In genomic region chr12:50088577-50089335, GRCh38 we compare ENCODE assay signal across 9 cellular contexts. TPM values are rescaled to one million over a fixed set of nuclear protein-coding genes. Genes with fewer than 3 reads are reported as not detected.
DNase-seq lines count a peak whose midpoint lies in the region; ATAC-seq and TF ChIP-seq lines count a peak whose summit lies in the region.
"Had no signal": no experiment of that assay in that cellular context is flagged by ENCODE, and none has a peak within 500 bp of the region (broad histone marks: within the 10 kb centered on the region; RNA-seq: fewer than 3 reads in every experiment).

No MANE protein-coding gene starts in this region.

- ATAC-seq in HG02840 (IDR thresholded peaks at IDR 0.05; ENCODE audit: low FRiP score, unreplicated experiment) (no peak), GM19455 (IDR thresholded peaks at IDR 0.05; ENCODE audit: unreplicated experiment) (no peak)

- no peaks in the 10 kb centered on the region for H3K9me3 Mint-ChIP-seq in HFFc6
- H3K9me3 Mint-ChIP-seq in activated T-cell treated with anti-CD3 and anti-CD28 coated beads, Interleukin-2, amount 50 U/mL, for 24 hours: no peaks in the 10 kb centered on the region

- H3K27me3 Mint-ChIP-seq in HFFc6 (ENCODE audit: insufficient read depth): no peaks in the 10 kb centered on the region; the same call in 1 of the 2 replicates
- H3K27me3 Mint-ChIP-seq in activated T-cell treated with anti-CD3 and anti-CD28 coated beads, Interleukin-2, amount 50 U/mL, for 24 hours: no peaks in the 10 kb centered on the region

- H3K4me1 Mint-ChIP-seq in HFFc6 (ENCODE audit: low read depth): peaks cover 45% of the 10 kb centered on the region
- H3K4me1 Mint-ChIP-seq in activated T-cell treated with anti-CD3 and anti-CD28 coated beads, Interleukin-2, amount 50 U/mL, for 24 hours (ENCODE audit: low read depth): peaks cover 36% of the 10 kb centered on the region

- peak overlapping the region; percentile 67 for H3K4me3 Mint-ChIP-seq in HFFc6
- peak overlapping the region; percentile 16 for H3K4me3 Mint-ChIP-seq in activated T-cell treated with anti-CD3 and anti-CD28 coated beads, Interleukin-2, amount 50 U/mL, for 24 hours

- TF ChIP-seq CTCF in HFFc6 (IDR thresholded peaks at IDR 0.05) (peak; percentile 90), fibroblast of mammary gland (conservative IDR thresholded peaks at IDR 0.05; ENCODE audit: control insufficient read depth, insufficient read depth, low read depth, low read length) (peak; percentile 85)

- peak overlapping the region; percentile 85 for H3K27ac Mint-ChIP-seq in HFFc6
- H3K27ac Mint-ChIP-seq in activated T-cell treated with anti-CD3 and anti-CD28 coated beads, Interleukin-2, amount 50 U/mL, for 24 hours: peak overlapping the region; percentile 63

- H3K36me3 Mint-ChIP-seq in HFFc6 (ENCODE audit: low read depth): peaks cover 24% of the 10 kb centered on the region
- peaks cover 81% of the 10 kb centered on the region for H3K36me3 Mint-ChIP-seq in activated T-cell treated with anti-CD3 and anti-CD28 coated beads, Interleukin-2, amount 50 U/mL, for 24 hours (ENCODE audit: low read depth)

- H3K4me3 ChIP-seq in fibroblast of mammary gland (ENCODE audit: control insufficient read depth, low read depth, low read length): no peak overlapping the region

- DNase-seq in COR-L47 (lab: John Stamatoyannopoulos, UW) (peak; percentile 51), HFFc6 (peak; percentile 39), NCI-H774 (lab: John Stamatoyannopoulos, UW) (peak; percentile 52), fibroblast of mammary gland (ENCODE audit: low read depth) (peak; percentile 59), pons (ENCODE audit: low spot score) (peak; percentile 86)
- DNase-seq in activated T-cell treated with anti-CD3 and anti-CD28 coated beads, Interleukin-2, amount 50 U/mL, for 24 hours: no peak

RNA-seq across cellular contexts. Expression of gene SMARCD1, which starts 3.6 kb away (rescaled TPM):
- total RNA-seq in HFFc6 (2021; fragmentation: NEBNext Ultra II Directional; extraction: Animal tissue kit (Norgen Biotek cat#: 25700)): 10 to 100 TPM; 37.6 to 59.1 (median 44.2) TPM

RNA-seq across cellular contexts. Expression of gene GPD1, which starts 15.1 kb away (rescaled TPM):
- under 1 TPM in 1 of 6 experiments, not detected in 5; 0.20 TPM for total RNA-seq in HFFc6 (2021; fragmentation: NEBNext Ultra II Directional; extraction: Animal tissue kit (Norgen Biotek cat#: 25700))
- total RNA-seq: pulmonary artery endothelial cell had no signal

RNA-seq across cellular contexts. Expression of gene COX14, which starts 23.3 kb away (rescaled TPM):
- 10 to 100 TPM; 44.4 to 77.8 (median 53.4) TPM for total RNA-seq in HFFc6 (2021; fragmentation: NEBNext Ultra II Directional; extraction: Animal tissue kit (Norgen Biotek cat#: 25700))

RNA-seq across cellular contexts. Expression of gene ASIC1, which starts 31.4 kb away (rescaled TPM):
- total RNA-seq in HFFc6 (2021; fragmentation: NEBNext Ultra II Directional; extraction: Animal tissue kit (Norgen Biotek cat#: 25700)): 1 to 10 TPM; 1.3 to 2.4 (median 1.6) TPM
